In the genomic region with DNA sequence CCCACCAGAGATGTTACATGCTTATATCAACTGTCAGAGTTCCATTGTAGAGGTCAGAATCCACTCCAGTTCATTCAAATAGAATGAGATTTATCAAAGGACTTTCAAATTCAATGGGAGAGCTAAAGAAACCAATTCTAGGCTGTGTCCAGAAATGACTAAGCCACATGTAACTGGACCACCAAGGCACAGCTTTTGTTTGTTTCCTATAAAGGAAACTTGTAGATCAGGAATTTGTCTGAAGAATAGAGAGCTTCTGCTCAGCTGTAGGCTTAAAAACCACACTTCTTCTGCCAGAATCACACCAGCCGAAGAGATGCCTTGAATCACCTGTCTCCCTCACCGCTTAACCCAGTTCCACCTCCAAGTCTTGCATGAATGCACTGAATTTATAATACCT, we compare ENCODE assay signal across 9 cellular contexts.
"Had no signal": no experiment of that assay in that cellular context is flagged by ENCODE, and none has a peak within 500 bp of the region (broad histone marks: within the 10 kb centered on the region; RNA-seq: fewer than 3 reads in every experiment).

No MANE protein-coding gene starts in this region.

- DNase-seq: GM23248, GOT3, H7, HFFc6, KBM-7 had no signal

- ATAC-seq: HCT116, HepG2 had no signal

- H3K4me1 ChIP-seq: HAP-1 had no signal

- H3K9me3 ChIP-seq: HAP-1 had no signal

- H3K4me3 ChIP-seq: GM23248, HAP-1 had no signal

- H3K27ac ChIP-seq: GM23248, HL-60 had no signal

- H3K36me3 ChIP-seq: HAP-1 had no signal
